In the genomic region with DNA sequence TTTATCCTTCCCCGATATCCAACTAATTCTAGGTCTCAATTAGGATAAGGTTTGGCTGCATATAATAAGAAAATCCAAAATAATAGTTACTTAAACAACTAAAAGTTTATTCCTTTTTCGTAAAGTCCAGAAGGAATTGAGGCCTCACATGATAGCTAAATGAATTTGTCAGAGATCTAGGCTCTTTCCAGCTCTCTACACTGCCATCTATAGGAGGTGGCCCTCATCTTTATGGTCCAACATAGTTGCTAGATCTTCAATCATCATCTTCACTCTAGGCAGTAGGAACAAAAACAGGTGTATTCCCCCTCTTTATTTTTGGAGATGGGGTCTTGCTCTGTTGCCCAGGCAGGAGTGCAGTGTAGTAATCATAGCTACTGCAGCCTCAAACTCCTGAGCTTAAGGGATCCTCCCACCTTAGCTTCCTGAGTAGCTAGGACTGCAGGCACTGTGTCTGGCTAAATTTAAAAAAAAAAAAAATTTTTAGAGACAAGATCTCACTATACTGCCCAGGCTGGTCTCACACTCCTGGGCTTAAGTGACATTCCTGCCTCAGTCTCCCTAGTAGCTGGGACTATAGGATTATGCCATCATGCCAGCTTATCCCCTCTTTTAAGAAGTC, we compare ENCODE assay signal across 8 cellular contexts. TPM values are rescaled to one million over a fixed set of nuclear protein-coding genes. Genes with fewer than 3 reads are reported as not detected.
DNase-seq lines count a peak whose midpoint lies in the region; ATAC-seq and TF ChIP-seq lines count a peak whose summit lies in the region.

No MANE protein-coding gene starts in this region.

- no peak overlapping the region for H3K4me3 Mint-ChIP-seq in stimulated activated effector memory CD8-positive, alpha-beta T cell treated with anti-CD3 and anti-CD28 coated beads, Interleukin-12 subunit alpha, Interleukin-12 subunit beta, amount 100 ng/mL, for 72 hours

- H3K27ac Mint-ChIP-seq in stimulated activated effector memory CD8-positive, alpha-beta T cell treated with anti-CD3 and anti-CD28 coated beads, Interleukin-12 subunit alpha, Interleukin-12 subunit beta, amount 100 ng/mL, for 72 hours: no peak overlapping the region

- no peak overlapping the region for H3K27ac ChIP-seq in HEK293 (ENCODE audit: extremely low read depth, low read depth, low read length)

- H3K4me3 ChIP-seq in HEK293 (ENCODE audit: low read depth, low read length): no peak overlapping the region
- H3K4me3 ChIP-seq in fibroblast of the aortic adventitia (ENCODE audit: low read depth, low read length): no peak overlapping the region

- CTCF ChIA-PET in HEK293 (lab: Yijun Ruan, JAX): interaction anchor here (0.6 to 1.7 kb wide), 38 partner anchors 10 to 1071 kb away, joined by 3 to 16 read pairs (median 3); no protein-coding TSS in a partner anchor

- no peaks in the 10 kb centered on the region for H3K9me3 Mint-ChIP-seq in stimulated activated effector memory CD8-positive, alpha-beta T cell treated with anti-CD3 and anti-CD28 coated beads, Interleukin-12 subunit alpha, Interleukin-12 subunit beta, amount 100 ng/mL, for 72 hours

- peak; percentile 39 for DNase-seq in NCI-H82 (lab: John Stamatoyannopoulos, UW)
- DNase-seq in NCI-H82 treated with DMSO at 0.1 percent for 48 hours (lab: John Stamatoyannopoulos, UW; ENCODE audit: unreplicated experiment): no peak
- peak; percentile 10 for DNase-seq in RPMI8226
- peak; percentile 74 for DNase-seq in fibroblast of the aortic adventitia (ENCODE audit: low read depth)
- DNase-seq in stimulated activated effector memory CD8-positive, alpha-beta T cell treated with anti-CD3 and anti-CD28 coated beads, Interleukin-12 subunit alpha, Interleukin-12 subunit beta, amount 100 ng/mL, for 72 hours (ENCODE audit: low spot score in 2 of 2): no peak
- no peak for DNase-seq in NCI-H524 treated with DMSO at 0.1 percent for 48 hours (lab: John Stamatoyannopoulos, UW)
- no peak for DNase-seq in NCI-H2081 (lab: John Stamatoyannopoulos, UW)

- H3K36me3 Mint-ChIP-seq in stimulated activated effector memory CD8-positive, alpha-beta T cell treated with anti-CD3 and anti-CD28 coated beads, Interleukin-12 subunit alpha, Interleukin-12 subunit beta, amount 100 ng/mL, for 72 hours: no peaks in the 10 kb centered on the region

- no peaks in the 10 kb centered on the region for H3K4me1 ChIP-seq in HEK293 (ENCODE audit: control insufficient read depth, insufficient read depth, low read length)

- POLR2A ChIA-PET in HEK293 (lab: Yijun Ruan, JAX): interaction anchor here (0.7 to 0.9 kb wide), 2 partner anchors 19 to 46 kb away, joined by 3 to 4 read pairs; a partner anchor contains a TSS

- no peaks in the 10 kb centered on the region for H3K9me3 ChIP-seq in HEK293 (ENCODE audit: control insufficient read depth, insufficient read depth, low read depth, low read length)

- H3K4me1 Mint-ChIP-seq in stimulated activated effector memory CD8-positive, alpha-beta T cell treated with anti-CD3 and anti-CD28 coated beads, Interleukin-12 subunit alpha, Interleukin-12 subunit beta, amount 100 ng/mL, for 72 hours: no peaks in the 10 kb centered on the region

- ATAC-seq in stimulated activated effector memory CD8-positive, alpha-beta T cell treated with anti-CD3 and anti-CD28 coated beads, Interleukin-12 subunit alpha, Interleukin-12 subunit beta, amount 100 ng/mL, for 72 hours: peak; percentile 50

- H3K36me3 ChIP-seq in HEK293 (ENCODE audit: control insufficient read depth in 2 of 2, insufficient read depth in 1 of 2, low read length in 2 of 2): no peaks in the 10 kb centered on the region

- no peak for TF ChIP-seq CTCF in HEK293 (tag by site-specific recombination; IDR thresholded peaks at IDR 0.05)
- peak; percentile 83 for TF ChIP-seq CTCF in fibroblast of the aortic adventitia (IDR thresholded peaks at IDR 0.05; ENCODE audit: insufficient read depth, low read length)

TF ChIP-seq in HEK293, 187 proteins besides CTCF, POLR2A, EP300 and RAD21:
- TF ChIP-seq, protein P1, sequence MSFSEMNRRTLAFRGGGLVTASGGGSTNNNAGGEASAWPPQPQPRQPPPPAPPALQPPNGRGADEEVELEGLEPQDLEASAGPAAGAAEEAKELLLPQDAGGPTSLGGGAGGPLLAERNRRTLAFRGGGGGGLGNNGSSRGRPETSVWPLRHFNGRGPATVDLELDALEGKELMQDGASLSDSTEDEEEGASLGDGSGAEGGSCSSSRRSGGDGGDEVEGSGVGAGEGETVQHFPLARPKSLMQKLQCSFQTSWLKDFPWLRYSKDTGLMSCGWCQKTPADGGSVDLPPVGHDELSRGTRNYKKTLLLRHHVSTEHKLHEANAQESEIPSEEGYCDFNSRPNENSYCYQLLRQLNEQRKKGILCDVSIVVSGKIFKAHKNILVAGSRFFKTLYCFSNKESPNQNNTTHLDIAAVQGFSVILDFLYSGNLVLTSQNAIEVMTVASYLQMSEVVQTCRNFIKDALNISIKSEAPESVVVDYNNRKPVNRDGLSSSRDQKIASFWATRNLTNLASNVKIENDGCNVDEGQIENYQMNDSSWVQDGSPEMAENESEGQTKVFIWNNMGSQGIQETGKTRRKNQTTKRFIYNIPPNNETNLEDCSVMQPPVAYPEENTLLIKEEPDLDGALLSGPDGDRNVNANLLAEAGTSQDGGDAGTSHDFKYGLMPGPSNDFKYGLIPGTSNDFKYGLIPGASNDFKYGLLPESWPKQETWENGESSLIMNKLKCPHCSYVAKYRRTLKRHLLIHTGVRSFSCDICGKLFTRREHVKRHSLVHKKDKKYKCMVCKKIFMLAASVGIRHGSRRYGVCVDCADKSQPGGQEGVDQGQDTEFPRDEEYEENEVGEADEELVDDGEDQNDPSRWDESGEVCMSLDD (tag by site-specific recombination; IDR thresholded peaks at IDR 0.05): no peak
- 0 out of 2 replicates have a peak, but pooled peaks have one; percentile 35 for TF ChIP-seq ZNF121 (tag by site-specific recombination; IDR thresholded peaks at IDR 0.05)
TF ChIP-seq in HEK293: peak in this region for 1.

RNA-seq across cellular contexts. Expression of a gene that starts 46.5 kb away (rescaled TPM):
- total RNA-seq in fibroblast of the aortic adventitia (ENCODE audit: low replicate concordance): 32.4 and 42.2 TPM in 2 replicates

Comparison
In these comparisons a context has a peak if more than half of its experiments do, and no peak if none do; other contexts are left out.
1. DNase-seq: peak in NCI-H82 (single experiment), RPMI8226 (single experiment) and fibroblast of the aortic adventitia (single experiment); none in NCI-H82 treated with DMSO at 0.1 percent for 48 hours (single experiment), stimulated activated effector memory CD8-positive, alpha-beta T cell treated with anti-CD3 and anti-CD28 coated beads, Interleukin-12 subunit alpha, Interleukin-12 subunit beta, amount 100 ng/mL, for 72 hours (0 of 2), NCI-H524 treated with DMSO at 0.1 percent for 48 hours (single experiment) and NCI-H2081 (0 of 2).